In the genomic region with DNA sequence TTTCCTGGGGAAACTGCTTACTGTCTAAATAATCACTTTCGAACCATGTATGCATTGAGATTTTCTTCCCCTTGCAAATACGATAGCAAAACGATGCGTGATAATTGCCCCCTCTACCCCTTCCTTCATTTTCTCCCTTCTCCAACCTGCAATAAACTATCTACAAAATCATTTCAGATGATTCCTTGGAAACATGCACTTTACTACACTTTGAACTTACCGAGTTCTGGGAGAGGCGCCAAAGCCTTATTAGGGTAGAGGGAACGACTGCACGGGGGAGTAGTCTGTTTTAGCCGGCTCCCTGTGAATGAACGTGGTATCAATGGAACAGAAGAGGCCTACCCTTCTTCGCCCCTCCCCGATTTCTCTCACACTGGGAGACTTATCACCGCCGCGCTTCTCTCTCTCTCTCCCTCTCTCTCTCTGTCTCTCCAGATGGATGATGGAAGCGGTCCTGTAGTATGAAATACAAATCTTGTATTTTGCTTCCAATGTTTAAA, we compare ENCODE assay signal across 8 cellular contexts. TPM values are rescaled to one million over a fixed set of nuclear protein-coding genes. Genes with fewer than 3 reads are reported as not detected.
A peak's percentile ranks its signal among the peaks of the same experiment; 100 is the strongest.
DNase-seq lines count a peak whose midpoint lies in the region; ATAC-seq, FAIRE-seq and TF ChIP-seq lines count a peak whose summit lies in the region.

A gene with protein sequence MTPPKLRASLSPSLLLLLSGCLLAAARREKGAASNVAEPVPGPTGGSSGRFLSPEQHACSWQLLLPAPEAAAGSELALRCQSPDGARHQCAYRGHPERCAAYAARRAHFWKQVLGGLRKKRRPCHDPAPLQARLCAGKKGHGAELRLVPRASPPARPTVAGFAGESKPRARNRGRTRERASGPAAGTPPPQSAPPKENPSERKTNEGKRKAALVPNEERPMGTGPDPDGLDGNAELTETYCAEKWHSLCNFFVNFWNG (minus strand): TSS at position 309 of the 500 bp plus-strand sequence. CDS start 517 bp downstream, outside the sequence.

- intact Hi-C loops in GM12878 (cut with micrococcal nuclease; ENCODE audit: unreplicated experiment): loop anchor here (2.0 to 5.0 kb wide), 2 partner anchors 52 to 412 kb away; no protein-coding TSS in a partner anchor

- H3K4me3 ChIP-seq in GM12878: peak within 1 kb of the TSS; percentile 82
- H3K4me3 ChIP-seq in skeletal muscle tissue (ENCODE audit: low read length in 3 of 3): peak within 1 kb of the TSS; percentile 77 to 85 (median 79)

- TF ChIP-seq CTCF in GM12878 (IDR thresholded peaks at IDR 0.05 in 2 of 3, conservative IDR thresholded peaks at IDR 0.05 in 1 of 3; ENCODE audit: control insufficient read depth in 2 of 3, extremely low read depth in 1 of 3, insufficient read depth in 1 of 3, low read depth in 3 of 3, low read length in 3 of 3): no peak
- TF ChIP-seq CTCF in GM13977 (IDR thresholded peaks at IDR 0.05; ENCODE audit: extremely low read depth, insufficient read depth, missing control alignments): no peak

- H3K27ac ChIP-seq in GM12878 (ENCODE audit: control insufficient read depth, insufficient read depth) (no peak within 1 kb of the TSS), skeletal muscle tissue (ENCODE audit: low read depth, low read length) (no peak within 1 kb of the TSS)

- no peak for TF ChIP-seq POLR2A in GM12878 (IDR thresholded peaks at IDR 0.05; ENCODE audit: low read depth, low read length)

- in situ Hi-C loops in KBM-7 (cut with MboI; ENCODE audit: low pct_unique_long_range_greater_than_20kb, low sequenced_read_pairs) (no loop called here), GM12878 (cut with MboI) (loop anchor here (5.0 to 25.0 kb wide), 3 partner anchors 152 to 1022 kb away; no protein-coding TSS in a partner anchor), GM13977 (cut with MboI; ENCODE audit: low pct_unique_long_range_greater_than_20kb, low sequenced_read_pairs, unreplicated experiment) (no loop called here)

- no peak for TF ChIP-seq EP300 in GM12878 (IDR thresholded peaks at IDR 0.05; ENCODE audit: borderline replicate concordance in 1 of 2, control insufficient read depth in 1 of 2, low read depth in 2 of 2, low read length in 2 of 2)

- POLR2A ChIA-PET in GM12878 (lab: Charles Lee): interaction anchor here (2.8 kb wide), 1 partner anchor 15 kb away, joined by 9 read pairs; a partner anchor contains a TSS

- H3K4me2 ChIP-seq in GM12878 (ENCODE audit: control insufficient read depth, insufficient read depth): peak within 1 kb of the TSS; percentile 96

- H3K27me3 ChIP-seq in GM12878 (replicated peaks in 1 of 2; ENCODE audit: control insufficient read depth in 2 of 2, insufficient read depth in 2 of 2, low read length in 1 of 2): no peaks in the 10 kb centered on the region; a peak in 1 of 4 replicates
- no peaks in the 10 kb centered on the region for H3K27me3 ChIP-seq in skeletal muscle tissue (ENCODE audit: control insufficient read depth in 3 of 3, insufficient read depth in 3 of 3, low read length in 3 of 3)

- SMC1A ChIA-PET in GM12878 (lab: Charles Lee; ENCODE audit: uncharacterized antibody, unreplicated experiment): interaction anchor here (0.6 to 2.6 kb wide), 4 partner anchors 12 to 1159 kb away, joined by 3 to 10 read pairs (median 6); a partner anchor contains a TSS

- no TSS peak for BruUV-seq in GM12878 (replicated peaks; lab: Mats Ljungman, UMichigan)

- RAD21 ChIA-PET in GM12878 (lab: Charles Lee; ENCODE audit: unreplicated experiment): interaction anchor here (0.8 kb wide), 1 partner anchor 14 kb away, joined by 3 read pairs; a partner anchor contains a TSS

- H3K36me3 ChIP-seq in GM12878 (ENCODE audit: control insufficient read depth in 2 of 2, insufficient read depth in 2 of 2, low read length in 1 of 2) (no peaks in the 10 kb centered on the region), skeletal muscle tissue (ENCODE audit: control insufficient read depth in 3 of 3, insufficient read depth in 3 of 3, low read length in 3 of 3) (no peaks in the 10 kb centered on the region)

- no peaks in the 10 kb centered on the region for H3K9me3 ChIP-seq in GM12878 (replicated peaks; ENCODE audit: control insufficient read depth, insufficient read depth, low read length)
- no peaks in the 10 kb centered on the region for H3K9me3 ChIP-seq in skeletal muscle tissue (ENCODE audit: control insufficient read depth in 3 of 3, low read length in 3 of 3)

- no peaks in the 10 kb centered on the region for H3K79me2 ChIP-seq in GM12878 (ENCODE audit: control insufficient read depth, insufficient read depth, low read length)

- TF ChIP-seq RAD21 in GM12878 (IDR thresholded peaks at IDR 0.05; ENCODE audit: insufficient read depth, low read depth, low read length): no peak

- peak; percentile 7 for FAIRE-seq in GM12878 (lab: Jason Lieb, UNC)

- peak; percentile 31 for DNase-seq in DMS79 treated with DMSO at 0.1 percent for 48 hours (lab: John Stamatoyannopoulos, UW)
- DNase-seq in KBM-7: peak; percentile 73
- peak; percentile 82 for DNase-seq in RKO (ENCODE audit: low spot score)
- no peak for DNase-seq in GM12878 (ENCODE audit: low read depth, low spot score)
- DNase-seq in iPS-NIHi11 (ENCODE audit: low spot score): peak; percentile 55
- no peak for DNase-seq in GM13977 (ENCODE audit: low spot score)

- ATAC-seq in GM12878: peak; percentile 9
- ATAC-seq in GM19467 (IDR thresholded peaks at IDR 0.05; ENCODE audit: unreplicated experiment): no peak

- CTCF ChIA-PET in GM12878 (lab: Yijun Ruan, JAX): interaction anchor here (0.6 to 2.4 kb wide), 5 partner anchors 12 to 612 kb away, joined by 3 to 11 read pairs (median 5); a partner anchor contains a TSS

- H3K9ac ChIP-seq in GM12878 (ENCODE audit: control insufficient read depth, insufficient read depth, low read length) (peak within 1 kb of the TSS; percentile 50), skeletal muscle tissue (ENCODE audit: low read depth in 1 of 3, low read length in 3 of 3) (peak within 1 kb of the TSS; percentile 60 to 76 (median 61))

- H2AFZ ChIP-seq in GM12878 (ENCODE audit: control insufficient read depth, low read depth, low read length): peak within 1 kb of the TSS; percentile 93

- H3K4me1 ChIP-seq in GM12878 (ENCODE audit: control insufficient read depth, insufficient read depth, low read length) (no peaks in the 10 kb centered on the region; the same call in 1 of the 2 replicates), skeletal muscle tissue (ENCODE audit: control insufficient read depth in 3 of 3, insufficient read depth in 3 of 3, low read length in 3 of 3) (peaks cover 7 to 15% (median 10%) of the 10 kb centered on the region in 3 donors)

- H4K20me1 ChIP-seq in GM12878 (ENCODE audit: control insufficient read depth, insufficient read depth): no peaks in the 10 kb centered on the region

- WGBS in GM12878 (ENCODE audit: insufficient coverage, insufficient replicate concordance, low lambda C conversion rate, missing lambda C conversion rate): 2% methylated on average over 14 of the region's 16 CpGs

TF ChIP-seq in GM12878, 131 proteins besides CTCF, POLR2A, EP300 and RAD21 (continues in another document):
- TF ChIP-seq, protein P1, sequence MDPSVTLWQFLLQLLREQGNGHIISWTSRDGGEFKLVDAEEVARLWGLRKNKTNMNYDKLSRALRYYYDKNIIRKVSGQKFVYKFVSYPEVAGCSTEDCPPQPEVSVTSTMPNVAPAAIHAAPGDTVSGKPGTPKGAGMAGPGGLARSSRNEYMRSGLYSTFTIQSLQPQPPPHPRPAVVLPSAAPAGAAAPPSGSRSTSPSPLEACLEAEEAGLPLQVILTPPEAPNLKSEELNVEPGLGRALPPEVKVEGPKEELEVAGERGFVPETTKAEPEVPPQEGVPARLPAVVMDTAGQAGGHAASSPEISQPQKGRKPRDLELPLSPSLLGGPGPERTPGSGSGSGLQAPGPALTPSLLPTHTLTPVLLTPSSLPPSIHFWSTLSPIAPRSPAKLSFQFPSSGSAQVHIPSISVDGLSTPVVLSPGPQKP (IDR thresholded peaks at IDR 0.05; ENCODE audit: low read depth, low read length): no peak
- TF ChIP-seq, protein P2, sequence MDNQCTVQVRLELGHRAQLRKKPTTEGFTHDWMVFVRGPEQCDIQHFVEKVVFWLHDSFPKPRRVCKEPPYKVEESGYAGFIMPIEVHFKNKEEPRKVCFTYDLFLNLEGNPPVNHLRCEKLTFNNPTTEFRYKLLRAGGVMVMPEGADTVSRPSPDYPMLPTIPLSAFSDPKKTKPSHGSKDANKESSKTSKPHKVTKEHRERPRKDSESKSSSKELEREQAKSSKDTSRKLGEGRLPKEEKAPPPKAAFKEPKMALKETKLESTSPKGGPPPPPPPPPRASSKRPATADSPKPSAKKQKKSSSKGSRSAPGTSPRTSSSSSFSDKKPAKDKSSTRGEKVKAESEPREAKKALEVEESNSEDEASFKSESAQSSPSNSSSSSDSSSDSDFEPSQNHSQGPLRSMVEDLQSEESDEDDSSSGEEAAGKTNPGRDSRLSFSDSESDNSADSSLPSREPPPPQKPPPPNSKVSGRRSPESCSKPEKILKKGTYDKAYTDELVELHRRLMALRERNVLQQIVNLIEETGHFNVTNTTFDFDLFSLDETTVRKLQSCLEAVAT (IDR thresholded peaks at IDR 0.05): no peak
- no peak for TF ChIP-seq POU2F2 (IDR thresholded peaks at IDR 0.05; ENCODE audit: borderline replicate concordance, low read depth, low read length)
- no peak for TF ChIP-seq POLR2AphosphoS2 (IDR thresholded peaks at IDR 0.05; ENCODE audit: low read depth, low read length)
- TF ChIP-seq BACH1 (IDR thresholded peaks at IDR 0.05; ENCODE audit: borderline replicate concordance): no peak
- TF ChIP-seq SMAD5 (IDR thresholded peaks at IDR 0.05; ENCODE audit: low read depth): no peak

RNA-seq across cellular contexts. Expression of the gene that starts here (rescaled TPM):
- 1.7 and 2.8 TPM in 2 replicates for total RNA-seq in GM12878 (2013; cell fraction: nucleolus; rRNA removed)
- total RNA-seq in GM12878 (2014; rRNA removed) (0.11 and 0.23 TPM in 2 replicates), GM12878 (2014; rRNA removed; fragmentation: Illumina TruSeq; extraction: Trizol) (0.18 and 0.41 TPM in 2 replicates), GM12878 (2021) (0.35 and 0.41 TPM in 2 replicates), skeletal muscle tissue (1.6 TPM)
- polyA plus RNA-seq in GM12878 (2011; ENCODE audit: low read depth): 0.33 TPM
- polyA plus RNA-seq in GM12878 (2011; rRNA removed) (0.09 and 0.23 TPM in 2 replicates), GM12878 (2014; fragmentation: Illumina TruSeq; extraction: Trizol) (0.13 and 0.14 TPM in 2 replicates), GM12878 (2014; fragmentation: Nextera tagmentation; extraction: Ambion mirVana) (under 1 TPM; 0.08 to 0.16 TPM), GM12878 (2014; rRNA removed) (0.31 and 0.52 TPM in 2 replicates), GM12878 (2016; fragmentation: Nextera tagmentation; extraction: Ambion mirVana) (1 to 10 TPM in 1 of 2 experiments, under 1 TPM in 1; 0.56 to 1.0 TPM)
- 0.10 and 0.12 TPM in 2 replicates for polyA plus RNA-seq in GM12878 (2011; cell fraction: cytosol; rRNA removed)
- polyA plus RNA-seq in GM12878 (2011; cell fraction: nucleus; rRNA removed): 0.24 and 0.39 TPM in 2 replicates
- polyA plus RNA-seq in GM12878 (2012): 0.63 and 0.93 TPM in 2 replicates
- polyA minus RNA-seq in GM12878 (2011; rRNA and poly(A)+ RNA removed): 0.15 and 0.26 TPM in 2 replicates
- not detected in 2 replicates for polyA minus RNA-seq in GM12878 (2011; cell fraction: cytosol; rRNA and poly(A)+ RNA removed)
- 0.24 and 0.57 TPM in 2 replicates for polyA minus RNA-seq in GM12878 (2011; cell fraction: nucleus; rRNA and poly(A)+ RNA removed)

Comparison
In these comparisons a context has a peak if more than half of its experiments do, and no peak if none do; other contexts are left out.
1. DNase-seq: peak in DMS79 treated with DMSO at 0.1 percent for 48 hours (single experiment), KBM-7 (single experiment), RKO (single experiment) and iPS-NIHi11 (single experiment); none in GM12878 (single experiment) and GM13977 (single experiment).